ENCODE assay signal across 8 cellular contexts in genomic region chr4:81565137-81565870, GRCh38.
A peak's percentile ranks its signal among the peaks of the same experiment; 100 is the strongest.
DNase-seq lines count a peak whose midpoint lies in the region; ATAC-seq and TF ChIP-seq lines count a peak whose summit lies in the region.

No MANE protein-coding gene starts in this region.

- ATAC-seq in GM21390 (IDR thresholded peaks at IDR 0.05; ENCODE audit: unreplicated experiment), result no peak

- H3K27me3 ChIP-seq in breast epithelium (no peaks in the 10 kb centered on the region), PC-9 (ENCODE audit: insufficient read depth, low read depth) (no peaks in the 10 kb centered on the region)

- no peak overlapping the region for H2AFZ ChIP-seq in PC-9

- CTCF ChIA-PET in PC-9 (lab: Charles Lee), result no interaction called here

- DNase-seq in GOT3 (lab: John Stamatoyannopoulos, UW) (peak; percentile 3), breast epithelium (ENCODE audit: low spot score in 2 of 2) (peak in 1 of 2 donors; percentile 55), inferior parietal cortex (ENCODE audit: extremely low spot score) (peak; percentile 63), skeletal muscle cell (ENCODE audit: low read depth) (peak; percentile 4), NCI-H82 (lab: John Stamatoyannopoulos, UW) (no peak), HuH-7.5 (ENCODE audit: low spot score) (no peak), PC-9 (no peak)

- H3K36me3 ChIP-seq in breast epithelium (no peaks in the 10 kb centered on the region), PC-9 (ENCODE audit: low read depth) (no peaks in the 10 kb centered on the region)

- H3F3A ChIP-seq in PC-9 (ENCODE audit: insufficient read depth, low read depth), result no peaks in the 10 kb centered on the region

- no peak for TF ChIP-seq POLR2A in breast epithelium (IDR thresholded peaks at IDR 0.05)

- H3K4me3 ChIP-seq in breast epithelium, result peak overlapping the region; percentile 22 to 51 (median 26)
- H3K4me3 ChIP-seq in skeletal muscle cell (ENCODE audit: low read depth, low read length), result no peak overlapping the region
- no peak overlapping the region for H3K4me3 ChIP-seq in PC-9

- no peaks in the 10 kb centered on the region for H3K79me2 ChIP-seq in PC-9 (ENCODE audit: low read depth)

- H3K9me2 ChIP-seq in PC-9 (ENCODE audit: insufficient read depth), result no peaks in the 10 kb centered on the region

- peaks cover 0 to 5% of the 10 kb centered on the region in 2 donors for H3K4me1 ChIP-seq in breast epithelium
- H3K4me1 ChIP-seq in PC-9 (replicated peaks; ENCODE audit: insufficient read depth), result no peaks in the 10 kb centered on the region

- H3K9me3 ChIP-seq in breast epithelium (no peaks in the 10 kb centered on the region), PC-9 (ENCODE audit: insufficient read depth, low read depth) (no peaks in the 10 kb centered on the region)

- intact Hi-C loops in breast epithelium (cut with DNase I; ENCODE audit: low total_unique reads), result no loop called here
- intact Hi-C loops in PC-9 (cut with micrococcal nuclease; ENCODE audit: unreplicated experiment), result no loop called here

- TF ChIP-seq CTCF in breast epithelium (IDR thresholded peaks at IDR 0.05) (no peak), PC-9 (conservative IDR thresholded peaks at IDR 0.05) (no peak)

- H4K20me1 ChIP-seq in PC-9 (ENCODE audit: insufficient read depth), result no peaks in the 10 kb centered on the region

- BruUV-seq in PC-9 (replicated peaks; lab: Mats Ljungman, UMichigan), result no TSS peak

- POLR2A ChIA-PET in PC-9 (lab: Charles Lee; ENCODE audit: unreplicated experiment), result no interaction called here

- H3K27ac ChIP-seq in breast epithelium, result peak overlapping the region; percentile 52 to 82
- no peak overlapping the region for H3K27ac ChIP-seq in PC-9

- H3K4me2 ChIP-seq in PC-9, result no peak overlapping the region

Comparison
In these comparisons a context has a peak if more than half of its experiments do, and no peak if none do; other contexts are left out.
1. DNase-seq: peak in GOT3 (single experiment), inferior parietal cortex (single experiment) and skeletal muscle cell (single experiment); none in NCI-H82 (single experiment), HuH-7.5 (single experiment) and PC-9 (0 of 2).
2. H3K4me3 ChIP-seq: peak in breast epithelium (3 of 3); none in skeletal muscle cell (single experiment) and PC-9 (single experiment).